In the genomic region with DNA sequence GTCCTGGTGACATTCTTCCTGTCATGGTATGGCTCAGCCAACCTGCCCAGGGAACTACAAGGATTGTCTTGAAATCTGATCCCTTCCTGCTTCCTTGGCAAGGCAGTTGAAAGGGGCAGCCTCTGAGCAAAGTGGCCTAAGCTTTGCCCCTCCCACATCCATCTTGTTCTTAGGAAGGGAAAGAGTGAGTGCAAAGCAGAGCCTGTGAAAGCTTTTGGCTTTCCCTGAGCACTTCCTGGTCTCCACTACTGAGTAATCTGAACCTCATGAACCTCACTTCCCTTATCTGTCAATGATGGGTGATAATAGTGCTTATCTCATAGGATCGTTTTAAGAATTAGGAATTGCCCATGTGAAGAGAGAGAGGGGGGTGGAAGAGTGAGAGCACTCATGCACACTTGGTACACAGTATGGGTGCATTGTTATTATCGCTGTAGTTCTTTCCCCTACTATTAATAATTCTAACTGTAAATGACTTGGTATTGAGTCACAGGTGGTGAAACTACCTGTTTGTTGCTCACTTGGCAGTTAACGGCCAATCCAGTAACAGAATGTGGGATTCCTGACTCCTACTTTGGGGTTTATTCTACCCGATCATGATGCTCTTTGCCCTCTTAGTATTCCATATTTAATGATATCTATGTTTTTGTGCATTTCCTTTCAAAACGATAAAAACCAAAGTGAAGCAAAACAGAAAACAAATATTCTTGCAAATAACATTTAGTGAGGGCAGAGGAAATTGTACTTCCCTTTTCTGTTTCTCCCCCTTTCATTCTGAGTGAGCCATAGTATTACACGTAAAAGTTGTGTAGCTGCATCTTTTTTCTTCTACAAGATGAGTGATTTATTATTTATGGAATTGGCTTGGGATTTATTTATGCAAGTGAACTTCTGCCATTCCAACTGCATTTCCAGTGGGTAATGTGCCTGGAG, we compare ENCODE assay signal across 8 cellular contexts.
DNase-seq lines count a peak whose midpoint lies in the region; ATAC-seq and TF ChIP-seq lines count a peak whose summit lies in the region.

No MANE protein-coding gene starts in this region.

- H3K27ac ChIP-seq in spleen (peak overlapping the region in 7 of 8 donors; percentile 19 to 80 (median 67)), psoas muscle (no peak overlapping the region)

- peaks cover 0 to 8% (median 0%) of the 10 kb centered on the region in 8 donors for H3K9me3 ChIP-seq in spleen
- no peaks in the 10 kb centered on the region for H3K9me3 ChIP-seq in psoas muscle

- ATAC-seq in HG03066 (IDR thresholded peaks at IDR 0.05; ENCODE audit: low read depth, unreplicated experiment) (peak; percentile 75), psoas muscle (no peak)

- intact Hi-C loops in spleen (cut with DNase I; ENCODE audit: low total_unique reads) (no loop called here), psoas muscle (cut with DNase I) (no loop called here)

- H3K36me3 ChIP-seq in spleen (no peaks in the 10 kb centered on the region), psoas muscle (ENCODE audit: insufficient read depth in 1 of 2, low read depth in 1 of 2) (no peaks in the 10 kb centered on the region)

- TF ChIP-seq CTCF in spleen (IDR thresholded peaks at IDR 0.05 in 8 of 11, conservative IDR thresholded peaks at IDR 0.05 in 3 of 11) (no peak), psoas muscle (IDR thresholded peaks at IDR 0.05) (no peak), GM10248 (IDR thresholded peaks at IDR 0.05; ENCODE audit: control extremely low read depth, extremely low read depth, low read depth, missing control alignments) (no peak)

- WGBS in spleen, 5 donors, result 22 to 40% (median 38%) methylated on average over 6 of the region's 6 CpGs
- 65 to 71% (median 69%) methylated on average over 6 of the region's 6 CpGs for WGBS in psoas muscle, 3 donors

- peak overlapping the region in 2 of 8 donors; percentile 15 to 50 for H3K4me3 ChIP-seq in spleen
- H3K4me3 ChIP-seq in psoas muscle, result no peak overlapping the region

- POLR2A ChIA-PET in GM10248 (lab: Yijun Ruan, JAX), result no interaction called here

- H3K27me3 ChIP-seq in spleen (replicated peaks in 1 of 7) (no peaks in the 10 kb centered on the region), psoas muscle (ENCODE audit: insufficient read depth in 3 of 3, low read length in 2 of 3) (no peaks in the 10 kb centered on the region)

- TF ChIP-seq POLR2A in spleen (IDR thresholded peaks at IDR 0.05), result no peak

- CTCF ChIA-PET in GM10248 (lab: Yijun Ruan, JAX), result interaction anchor here (0.7 kb wide), 1 partner anchor 10 kb away, joined by 3 read pairs; no protein-coding TSS in a partner anchor

- DNase-seq in stimulated activated CD4-positive, alpha-beta T cell treated with anti-CD3 and anti-CD28 coated beads, Interleukin-4, amount 100 ng/mL, for 24 hours, result peak; percentile 3
- DNase-seq in stimulated activated CD4-positive, alpha-beta T cell treated with anti-CD3 and anti-CD28 coated beads, Interleukin-4, amount 100 ng/mL, for 1 hour, result no peak
- DNase-seq in SKM-1 (lab: John Stamatoyannopoulos, UW; ENCODE audit: unreplicated experiment) (peak; percentile 0), spleen (no peak), NCI-H774 (lab: John Stamatoyannopoulos, UW) (no peak), psoas muscle (no peak), GM10248 (ENCODE audit: extremely low spot score) (no peak)

- H3K4me1 ChIP-seq in spleen (peaks cover 0 to 3% (median 0%) of the 10 kb centered on the region in 6 donors), psoas muscle (no peaks in the 10 kb centered on the region)

Comparison
In these comparisons a context has a peak if more than half of its experiments do, and no peak if none do; other contexts are left out.
1. DNase-seq: peak in stimulated activated CD4-positive, alpha-beta T cell treated with anti-CD3 and anti-CD28 coated beads, Interleukin-4, amount 100 ng/mL, for 24 hours (single experiment) and SKM-1 (single experiment); none in stimulated activated CD4-positive, alpha-beta T cell treated with anti-CD3 and anti-CD28 coated beads, Interleukin-4, amount 100 ng/mL, for 1 hour (single experiment), spleen (single experiment), NCI-H774 (single experiment), psoas muscle (0 of 2) and GM10248 (single experiment).